Comparison of ENCODE assay signal across 8 cellular contexts in genomic region chr16:84511180-84511800, GRCh38. TPM values are rescaled to one million over a fixed set of nuclear protein-coding genes. Genes with fewer than 3 reads are reported as not detected.
A peak's percentile ranks its signal among the peaks of the same experiment; 100 is the strongest.
DNase-seq lines count a peak whose midpoint lies in the region; ATAC-seq, FAIRE-seq and TF ChIP-seq lines count a peak whose summit lies in the region.

No MANE protein-coding gene starts in this region.

- no peaks in the 10 kb centered on the region for H3K9me3 ChIP-seq in kidney (ENCODE audit: control insufficient read depth in 1 of 2, low read length in 2 of 2)

- H3K36me3 ChIP-seq in kidney (ENCODE audit: control insufficient read depth in 1 of 2, insufficient read depth in 2 of 2, low read length in 2 of 2): no peaks in the 10 kb centered on the region

- peaks cover 0 to 3% of the 10 kb centered on the region in 2 donors for H3K4me1 ChIP-seq in kidney (ENCODE audit: control insufficient read depth in 1 of 2, insufficient read depth in 1 of 2, low read depth in 1 of 2, low read length in 2 of 2)

- FAIRE-seq in kidney (lab: Jason Lieb, UNC): no peak

- peak; percentile 72 for DNase-seq in AG09319 (ENCODE audit: extremely low read depth, low read depth)
- DNase-seq in HCEC 1CT: peak; percentile 79
- DNase-seq in NCI-H345 treated with DMSO at 0.1 percent for 48 hours (lab: John Stamatoyannopoulos, UW; ENCODE audit: unreplicated experiment): peak; percentile 59
- DNase-seq in activated CD4-positive, alpha-beta T cell treated with anti-CD3 and anti-CD28 coated beads for 1 hour: peak; percentile 74
- peak in 59 of 61 donors; percentile 16 to 88 (median 67) for DNase-seq in caudate nucleus (lab: John Stamatoyannopoulos, UW)
- peak; percentile 93 for DNase-seq in kidney
- peak; percentile 70 to 85 (median 76) for DNase-seq in stimulated activated CD4-positive, alpha-beta T cell treated with anti-CD3 and anti-CD28 coated beads, Interleukin-1b, Interleukin-23, amount 100 ng/mL, for 24 hours (ENCODE audit: low read depth in 4 of 4, low spot score in 1 of 4)

- intact Hi-C loops in kidney (cut with DNase I): loop anchor here (5.0 kb wide), 1 partner anchor 111 kb away; no protein-coding TSS in a partner anchor

- no peak for ATAC-seq in HG02973 (IDR thresholded peaks at IDR 0.05; ENCODE audit: unreplicated experiment)

- peak; percentile 87 for TF ChIP-seq CTCF in AG09319 (IDR thresholded peaks at IDR 0.05; ENCODE audit: low read depth, low read length)
- TF ChIP-seq CTCF in kidney (IDR thresholded peaks at IDR 0.05; ENCODE audit: borderline replicate concordance, extremely low read depth, insufficient read depth): peak; percentile 90

- H3K27ac ChIP-seq in caudate nucleus (ENCODE audit: low read depth, low read length): no peak overlapping the region
- no peak overlapping the region for H3K27ac ChIP-seq in kidney (ENCODE audit: low read depth in 2 of 2, low read length in 2 of 2)

- H3K9ac ChIP-seq in kidney (ENCODE audit: low read length in 2 of 2): no peak overlapping the region

- no peak overlapping the region for H3K4me3 ChIP-seq in kidney (ENCODE audit: low read length in 2 of 2)

RNA-seq across cellular contexts. Expression of gene MEAK7, which starts 6.8 kb away (rescaled TPM):
- total RNA-seq in kidney: 30.6 TPM
- polyA plus RNA-seq in kidney (ENCODE audit: insufficient read depth, low read depth, low replicate concordance): 6.3 TPM
